In the genomic region with DNA sequence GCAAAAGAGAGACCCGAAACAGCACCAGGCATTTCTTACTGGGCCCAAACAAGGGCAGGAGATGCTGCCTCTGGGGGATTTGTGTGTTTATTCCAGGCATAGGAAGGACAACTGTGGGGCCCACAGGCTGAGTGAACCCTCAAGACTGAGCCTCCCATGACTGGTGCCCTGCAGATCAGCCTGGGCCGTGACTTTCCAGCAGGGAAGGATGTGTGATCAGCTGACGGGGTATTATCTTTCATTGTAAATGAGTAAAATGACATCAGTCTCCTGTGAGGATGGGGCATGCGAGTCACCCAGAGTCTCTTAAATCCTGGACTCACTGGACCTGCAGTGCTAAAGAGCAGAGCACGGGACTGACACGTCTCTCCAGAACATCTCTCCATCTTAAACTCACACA, we compare ENCODE assay signal across 15 cellular contexts. TPM values are rescaled to one million over a fixed set of nuclear protein-coding genes. Genes with fewer than 3 reads are reported as not detected.
DNase-seq lines count a peak whose midpoint lies in the region; ATAC-seq and TF ChIP-seq lines count a peak whose summit lies in the region.
"Had no signal": no experiment of that assay in that cellular context is flagged by ENCODE, and none has a peak within 500 bp of the region (broad histone marks: within the 10 kb centered on the region; RNA-seq: fewer than 3 reads in every experiment).

No MANE protein-coding gene starts in this region.

- H3K27ac ChIP-seq in WERI-Rb-1 (peak overlapping the region; percentile 44), A673 (ENCODE audit: low read depth, low read length, poor library complexity, severe bottlenecking) (no peak overlapping the region)
- H3K27ac ChIP-seq: BLaER1 had no signal

- H3K36me3 Mint-ChIP-seq in immature natural killer cell, result no peaks in the 10 kb centered on the region
- H3K36me3 Mint-ChIP-seq: activated naive CD4-positive, alpha-beta T cell treated with anti-CD3 and anti-CD28 coated beads, Interleukin-2, amount 50 U/mL, for 72 hours had no signal

- H3K4me3 Mint-ChIP-seq in immature natural killer cell, result no peak overlapping the region
- H3K4me3 Mint-ChIP-seq: activated CD8-positive, alpha-beta T cell treated with anti-CD3 and anti-CD28 coated beads for 36 hours; stimulated activated naive CD8-positive, alpha-beta T cell treated with anti-CD3 and anti-CD28 coated beads, Interleukin-15, amount 100 ng/mL, for 72 hours had no signal

- H3K27me3 Mint-ChIP-seq in immature natural killer cell (ENCODE audit: low read depth in 3 of 3), result peaks cover 0 to 24% (median 8%) of the 10 kb centered on the region in 3 donors

- POLR2A ChIA-PET in A673 (lab: Charles Lee; ENCODE audit: low non-redundant PET), result no interaction called here

- ATAC-seq in GM18511 (IDR thresholded peaks at IDR 0.05; ENCODE audit: unreplicated experiment) (no peak), HG03432 (IDR thresholded peaks at IDR 0.05; ENCODE audit: unreplicated experiment) (no peak)
- ATAC-seq: activated CD8-positive, alpha-beta T cell treated with anti-CD3 and anti-CD28 coated beads for 36 hours; activated naive CD4-positive, alpha-beta T cell treated with anti-CD3 and anti-CD28 coated beads, Interleukin-2, amount 50 U/mL, for 72 hours; stimulated activated naive CD8-positive, alpha-beta T cell treated with anti-CD3 and anti-CD28 coated beads, Interleukin-15, amount 100 ng/mL, for 72 hours had no signal

- H3K4me3 ChIP-seq in WERI-Rb-1 (ENCODE audit: low read depth, low read length), result no peak overlapping the region
- H3K4me3 ChIP-seq in A673 (ENCODE audit: low read depth, low read length, poor library complexity, severe bottlenecking), result no peak overlapping the region
- H3K4me3 ChIP-seq: BLaER1 had no signal

- intact Hi-C loops in A673 (cut with micrococcal nuclease; ENCODE audit: unreplicated experiment), result no loop called here

- no TSS peak for BruUV-seq in A673 (replicated peaks; lab: Mats Ljungman, UMichigan)

- peak; percentile 39 for DNase-seq in AG08395 (ENCODE audit: low spot score)
- peak; percentile 35 for DNase-seq in HK-2 (ENCODE audit: unreplicated experiment)
- peak; percentile 64 for DNase-seq in WERI-Rb-1
- DNase-seq in iris pigment epithelial cell (ENCODE audit: low read depth), result peak; percentile 29
- DNase-seq in immature natural killer cell, result no peak
- no peak for DNase-seq in A673 (ENCODE audit: low spot score)
- DNase-seq: activated CD8-positive, alpha-beta T cell treated with anti-CD3 and anti-CD28 coated beads for 36 hours; effector CD8-positive, alpha-beta T cell; GOT3; stimulated activated naive CD8-positive, alpha-beta T cell treated with anti-CD3 and anti-CD28 coated beads, Interleukin-15, amount 100 ng/mL, for 72 hours; T-helper 1 cell had no signal

- H3K9me3 ChIP-seq in WERI-Rb-1 (ENCODE audit: severe bottlenecking) (no peaks in the 10 kb centered on the region), A673 (ENCODE audit: low read depth, low read length, poor library complexity, severe bottlenecking) (no peaks in the 10 kb centered on the region)
- H3K9me3 ChIP-seq: BLaER1 had no signal

- H3K27me3 ChIP-seq in WERI-Rb-1 (ENCODE audit: insufficient read depth, low read depth, severe bottlenecking) (no peaks in the 10 kb centered on the region), A673 (replicated peaks; ENCODE audit: insufficient read depth, low read depth, low read length, poor library complexity) (no peaks in the 10 kb centered on the region)

- no peaks in the 10 kb centered on the region for H3K9me3 Mint-ChIP-seq in immature natural killer cell
- H3K9me3 Mint-ChIP-seq: activated CD8-positive, alpha-beta T cell treated with anti-CD3 and anti-CD28 coated beads for 36 hours; activated naive CD4-positive, alpha-beta T cell treated with anti-CD3 and anti-CD28 coated beads, Interleukin-2, amount 50 U/mL, for 72 hours; stimulated activated naive CD8-positive, alpha-beta T cell treated with anti-CD3 and anti-CD28 coated beads, Interleukin-15, amount 100 ng/mL, for 72 hours had no signal

- CTCF ChIA-PET in A673 (lab: Charles Lee), result no interaction called here

- H3K4me1 ChIP-seq in A673 (ENCODE audit: insufficient read depth, low read length, poor library complexity, severe bottlenecking), result peaks cover 12% of the 10 kb centered on the region

- peak overlapping the region in 1 of 6 donors; percentile 26 for H3K27ac Mint-ChIP-seq in immature natural killer cell
- H3K27ac Mint-ChIP-seq: activated CD8-positive, alpha-beta T cell treated with anti-CD3 and anti-CD28 coated beads for 36 hours; activated naive CD4-positive, alpha-beta T cell treated with anti-CD3 and anti-CD28 coated beads, Interleukin-2, amount 50 U/mL, for 72 hours; stimulated activated naive CD8-positive, alpha-beta T cell treated with anti-CD3 and anti-CD28 coated beads, Interleukin-15, amount 100 ng/mL, for 72 hours had no signal

- H3K36me3 ChIP-seq in WERI-Rb-1, result peaks cover 60% of the 10 kb centered on the region
- no peaks in the 10 kb centered on the region for H3K36me3 ChIP-seq in A673 (ENCODE audit: insufficient read depth, low read length, poor library complexity, severe bottlenecking)
- H3K36me3 ChIP-seq: BLaER1 had no signal

- H3K4me1 Mint-ChIP-seq in immature natural killer cell, result peaks cover 10 to 11% of the 10 kb centered on the region in 2 donors

- no peak for TF ChIP-seq CTCF in WERI-Rb-1 (IDR thresholded peaks at IDR 0.05; ENCODE audit: low read depth, low read length)
- no peak for TF ChIP-seq CTCF in A673 (conservative IDR thresholded peaks at IDR 0.05; ENCODE audit: low read depth, low read length)

RNA-seq across cellular contexts. Expression of a gene that starts 3.9 kb away (rescaled TPM):
- polyA plus RNA-seq in immature natural killer cell, result not detected
- 10.3 and 17.0 TPM in 2 replicates for total RNA-seq in A673 (2021)

RNA-seq across cellular contexts. Expression of a gene that starts 11.9 kb away (rescaled TPM):
- not detected for polyA plus RNA-seq in immature natural killer cell
- total RNA-seq in A673 (2021), result 0.66 TPM in 1 of 2 replicates, not detected in the other
- total RNA-seq: activated CD8-positive, alpha-beta T cell treated with anti-CD3 and anti-CD28 coated beads for 36 hours; activated naive CD4-positive, alpha-beta T cell treated with anti-CD3 and anti-CD28 coated beads, Interleukin-2, amount 50 U/mL, for 72 hours had no signal

RNA-seq across cellular contexts. Expression of a gene that starts 32.6 kb away (rescaled TPM):
- 100 to 1,000 TPM; 419 to 805 (median 477) TPM for polyA plus RNA-seq in immature natural killer cell
- total RNA-seq in A673 (2021), result 1,064 and 1,085 TPM in 2 replicates

RNA-seq across cellular contexts. Expression of a gene that starts 48.6 kb away (rescaled TPM):
- polyA plus RNA-seq in immature natural killer cell, result 1 to 10 TPM; 2.2 to 5.4 (median 3.1) TPM
- 19.2 and 23.4 TPM in 2 replicates for total RNA-seq in A673 (2021)

Comparison
In these comparisons a context has a peak if more than half of its experiments do, and no peak if none do; other contexts are left out.
1. DNase-seq: peak in AG08395 (single experiment), HK-2 (single experiment), WERI-Rb-1 (single experiment) and iris pigment epithelial cell (single experiment); none in immature natural killer cell (0 of 3) and A673 (single experiment).